ENCODE assay signal across 8 cellular contexts in genomic region chr19:16627928-16628182, GRCh38. TPM values are rescaled to one million over a fixed set of nuclear protein-coding genes. Genes with fewer than 3 reads are reported as not detected.
DNase-seq lines count a peak whose midpoint lies in the region; ATAC-seq and TF ChIP-seq lines count a peak whose summit lies in the region.

No MANE protein-coding gene starts in this region.

- CTCF ChIA-PET in AG04450 (lab: Charles Lee), result no interaction called here

- peaks cover 22 to 57% (median 50%) of the 10 kb centered on the region in 4 donors for H3K4me1 Mint-ChIP-seq in naive thymus-derived CD8-positive, alpha-beta T cell

- peak overlapping the region in 4 of 10 donors; percentile 90 to 99 (median 95) for H3K27ac Mint-ChIP-seq in naive thymus-derived CD8-positive, alpha-beta T cell

- H3K27ac ChIP-seq in AG04450 (ENCODE audit: low read depth, low read length) (no peak overlapping the region), coronary artery (peak overlapping the region; percentile 90 to 93)

- H3K4me3 Mint-ChIP-seq in naive thymus-derived CD8-positive, alpha-beta T cell, result peak overlapping the region in 9 of 10 donors; percentile 50 to 99 (median 97)

- H3K4me3 ChIP-seq in AG04450 (ENCODE audit: low read depth, low read length) (peak overlapping the region; percentile 91), coronary artery (peak overlapping the region; percentile 96)
- H3K4me3 ChIP-seq in Jurkat, Clone E6-1 (ENCODE audit: low read length), result peak overlapping the region; percentile 77

- H3K27me3 ChIP-seq in AG04450 (ENCODE audit: control insufficient read depth, insufficient read depth, low read length), result no peaks in the 10 kb centered on the region

- no peaks in the 10 kb centered on the region; the same call in 1 of the 2 replicates for H3K9me3 ChIP-seq in AG04450 (ENCODE audit: control insufficient read depth, insufficient read depth, low read length)

- no peaks in the 10 kb centered on the region for H3K9me3 Mint-ChIP-seq in naive thymus-derived CD8-positive, alpha-beta T cell

- TF ChIP-seq CTCF in AG04450 (IDR thresholded peaks at IDR 0.05; ENCODE audit: low read depth, low read length), result no peak
- no peak for TF ChIP-seq CTCF in coronary artery (IDR thresholded peaks at IDR 0.05)

- DNase-seq in AG04450 (ENCODE audit: low read depth, low spot score) (no peak), coronary artery (ENCODE audit: low spot score) (no peak), activated gamma-delta T cell (lab: John Stamatoyannopoulos, UW) (no peak), NCI-H345 treated with DMSO at 0.1 percent for 48 hours (lab: John Stamatoyannopoulos, UW; ENCODE audit: unreplicated experiment) (no peak), NCI-H128 (lab: John Stamatoyannopoulos, UW; ENCODE audit: unreplicated experiment) (no peak)
- no peak for DNase-seq in Jurkat, Clone E6-1 (ENCODE audit: low read depth, low spot score)
- DNase-seq in naive thymus-derived CD8-positive, alpha-beta T cell, result peak in 1 of 10 donors; percentile 4

- no peak for ATAC-seq in naive thymus-derived CD8-positive, alpha-beta T cell
- ATAC-seq in HG03432 (IDR thresholded peaks at IDR 0.05; ENCODE audit: unreplicated experiment), result no peak

- no peaks in the 10 kb centered on the region for H3K27me3 Mint-ChIP-seq in naive thymus-derived CD8-positive, alpha-beta T cell

- peaks cover 0 to 39% (median 5%) of the 10 kb centered on the region in 3 donors for H3K36me3 Mint-ChIP-seq in naive thymus-derived CD8-positive, alpha-beta T cell

- POLR2A ChIA-PET in AG04450 (lab: Yijun Ruan, JAX), result interaction anchor here (0.6 to 2.2 kb wide), 8 partner anchors 11 to 94 kb away, joined by 3 to 14 read pairs (median 6); partner anchors contain the start of genes SLC35E1 and SMIM7
- POLR2A ChIA-PET in naive thymus-derived CD8-positive, alpha-beta T cell (lab: Charles Lee), result interaction anchor here (0.6 to 4.4 kb wide), 12 partner anchors 11 to 132 kb away, joined by 3 to 40 read pairs (median 8); partner anchors contain the start of genes C19orf44, CALR3, CHERP and SLC35E1

RNA-seq across cellular contexts. Expression of gene MED26, which starts 0.1 kb away (rescaled TPM):
- polyA plus RNA-seq in AG04450 (2011; rRNA removed), result 3.0 and 3.1 TPM in 2 replicates
- 10.5 and 13.2 TPM in 2 replicates for polyA minus RNA-seq in AG04450 (2011; rRNA and poly(A)+ RNA removed)
- polyA plus RNA-seq in Jurkat, Clone E6-1 (2012; ENCODE audit: insufficient read depth, insufficient read length), result 10.5 TPM
- total RNA-seq in naive thymus-derived CD8-positive, alpha-beta T cell, result 10 to 100 TPM; 16.5 to 18.5 TPM
- polyA plus RNA-seq in naive thymus-derived CD8-positive, alpha-beta T cell, result 1 to 10 TPM; 2.7 to 3.9 (median 3.1) TPM

RNA-seq across cellular contexts. Expression of gene SMIM7, which starts 32.1 kb away (rescaled TPM):
- 84.8 and 88.6 TPM in 2 replicates for polyA plus RNA-seq in AG04450 (2011; rRNA removed)
- polyA minus RNA-seq in AG04450 (2011; rRNA and poly(A)+ RNA removed), result 56.5 and 57.5 TPM in 2 replicates
- polyA plus RNA-seq in Jurkat, Clone E6-1 (2012; ENCODE audit: insufficient read depth, insufficient read length), result 80.6 TPM
- total RNA-seq in naive thymus-derived CD8-positive, alpha-beta T cell, result 100 to 1,000 TPM; 102 to 104 TPM
- 10 to 100 TPM; 52.7 to 76.5 (median 63.9) TPM for polyA plus RNA-seq in naive thymus-derived CD8-positive, alpha-beta T cell

RNA-seq across cellular contexts. Expression of gene TMEM38A, which starts 33.1 kb away (rescaled TPM):
- polyA plus RNA-seq in AG04450 (2011; rRNA removed), result 2.2 and 2.4 TPM in 2 replicates
- polyA minus RNA-seq in AG04450 (2011; rRNA and poly(A)+ RNA removed), result 3.3 TPM in 2 replicates
- 5.5 TPM for polyA plus RNA-seq in Jurkat, Clone E6-1 (2012; ENCODE audit: insufficient read depth, insufficient read length)
- 1 to 10 TPM; 1.5 to 2.5 TPM for total RNA-seq in naive thymus-derived CD8-positive, alpha-beta T cell
- under 1 TPM in 2 of 3 donors, not detected in 1; 0.22 to 0.28 TPM for polyA plus RNA-seq in naive thymus-derived CD8-positive, alpha-beta T cell

RNA-seq across cellular contexts. Expression of gene SLC35E1, which starts 55.6 kb away (rescaled TPM):
- polyA plus RNA-seq in AG04450 (2011; rRNA removed), result 35.7 TPM in 2 replicates
- 86.3 and 87.4 TPM in 2 replicates for polyA minus RNA-seq in AG04450 (2011; rRNA and poly(A)+ RNA removed)
- 34.3 TPM for polyA plus RNA-seq in Jurkat, Clone E6-1 (2012; ENCODE audit: insufficient read depth, insufficient read length)
- 10 to 100 TPM; 31.5 to 34.2 TPM for total RNA-seq in naive thymus-derived CD8-positive, alpha-beta T cell
- 10 to 100 TPM; 13.6 to 22.3 (median 16.1) TPM for polyA plus RNA-seq in naive thymus-derived CD8-positive, alpha-beta T cell
